8 cellular contexts compared by ENCODE assay signal in genomic region chr2:54557211-54557600, GRCh38.
DNase-seq lines count a peak whose midpoint lies in the region; ATAC-seq and TF ChIP-seq lines count a peak whose summit lies in the region.

No MANE protein-coding gene starts in this region.

- H3K36me3 ChIP-seq in MM.1S (replicated peaks; ENCODE audit: insufficient read depth, low read length) (no peaks in the 10 kb centered on the region), ectodermal cell (ENCODE audit: control insufficient read depth, insufficient read depth, low read length) (no peaks in the 10 kb centered on the region)

- H3K27me3 Mint-ChIP-seq in nephron progenitor cell (ENCODE audit: low read depth, poor library complexity) = no peaks in the 10 kb centered on the region

- H3K9me2 ChIP-seq in MM.1S (replicated peaks; ENCODE audit: insufficient read depth, low read length) = no peaks in the 10 kb centered on the region

- H3K4me1 Mint-ChIP-seq in nephron progenitor cell = peaks cover 55% of the 10 kb centered on the region

- peak overlapping the region; percentile 98 for H3K4me3 Mint-ChIP-seq in nephron progenitor cell

- peak overlapping the region; percentile 94 for H3K4me2 ChIP-seq in MM.1S (ENCODE audit: low read depth, low read length)

- no peaks in the 10 kb centered on the region for H4K20me1 ChIP-seq in MM.1S (ENCODE audit: insufficient read depth, low read length)

- H3K4me3 ChIP-seq in MM.1S (ENCODE audit: low read length) = peak overlapping the region; percentile 86
- H3K4me3 ChIP-seq in ectodermal cell (ENCODE audit: insufficient read depth, low read depth, low read length) = peak overlapping the region; percentile 80

- H3K27ac ChIP-seq in MM.1S (ENCODE audit: low read length) (peak overlapping the region; percentile 77; the same call in 1 of the 2 replicates), ectodermal cell (ENCODE audit: insufficient read depth, low read depth, low read length, poor library complexity, severe bottlenecking) (peak overlapping the region; percentile 87)

- H3K9me3 Mint-ChIP-seq in nephron progenitor cell = no peaks in the 10 kb centered on the region

- H3K79me2 ChIP-seq in MM.1S (ENCODE audit: low read length) = peaks cover 64% of the 10 kb centered on the region

- DNase-seq in CD1c-positive myeloid dendritic cell (ENCODE audit: extremely low spot score) (peak; percentile 32), MM.1S (no peak), nephron progenitor cell (no peak), GM03348 (ENCODE audit: low spot score) (no peak)

- peak overlapping the region; percentile 78 for H2AFZ ChIP-seq in MM.1S (ENCODE audit: low read length)

- H3K36me3 Mint-ChIP-seq in nephron progenitor cell (ENCODE audit: low read depth) = no peaks in the 10 kb centered on the region

- H3K27ac Mint-ChIP-seq in nephron progenitor cell = peak overlapping the region; percentile 76

- peaks cover 43% of the 10 kb centered on the region for H3F3A ChIP-seq in MM.1S (ENCODE audit: insufficient read depth, low read length)

- H3K4me1 ChIP-seq in MM.1S (ENCODE audit: low read length) (peaks cover 20% of the 10 kb centered on the region; the same call in 1 of the 2 replicates), ectodermal cell (ENCODE audit: control insufficient read depth, insufficient read depth, low read length) (peaks cover 6% of the 10 kb centered on the region)

- H3K9ac ChIP-seq in MM.1S (ENCODE audit: low read length) = peak overlapping the region; percentile 84

- H3K27me3 ChIP-seq in MM.1S (replicated peaks; ENCODE audit: insufficient read depth, low read length) (no peaks in the 10 kb centered on the region), ectodermal cell (ENCODE audit: control insufficient read depth, insufficient read depth, low read length, poor library complexity, severe bottlenecking) (no peaks in the 10 kb centered on the region)

- TF ChIP-seq CTCF in MM.1S (IDR thresholded peaks at IDR 0.05; ENCODE audit: low read length) = no peak
- TF ChIP-seq CTCF in nephron progenitor cell (IDR thresholded peaks at IDR 0.05) = no peak

- WGBS in ectodermal cell, 2 experiments = 74 to 81% methylated on average over 1 of the region's 1 CpG

- ATAC-seq in HG03108 (IDR thresholded peaks at IDR 0.05; ENCODE audit: unreplicated experiment) = no peak
- no peak for ATAC-seq in HG02588 (IDR thresholded peaks at IDR 0.05; ENCODE audit: unreplicated experiment)
- no peak for ATAC-seq in GM18511 (IDR thresholded peaks at IDR 0.05; ENCODE audit: unreplicated experiment)

- no peaks in the 10 kb centered on the region for H3K9me3 ChIP-seq in MM.1S (replicated peaks; ENCODE audit: insufficient read depth, low read length)
- H3K9me3 ChIP-seq in ectodermal cell (ENCODE audit: control insufficient read depth, low read length) = no peaks in the 10 kb centered on the region
